29 cellular contexts compared by ENCODE assay signal in genomic region chr13:64274481-64275217, GRCh38.
DNase-seq lines count a peak whose midpoint lies in the region; ATAC-seq, FAIRE-seq and TF ChIP-seq lines count a peak whose summit lies in the region.
"Had no signal": no experiment of that assay in that cellular context is flagged by ENCODE, and none has a peak within 500 bp of the region (broad histone marks: within the 10 kb centered on the region; RNA-seq: fewer than 3 reads in every experiment).

No MANE protein-coding gene starts in this region.

- intact Hi-C loops in posterior cingulate gyrus (cut with DNase I) = no loop called here

- no peak for ATAC-seq in activated CD4-positive, CD25-positive, alpha-beta regulatory T cell treated with anti-CD3 and anti-CD28 coated beads, Interleukin-2, amount 50 U/mL, for 24 hours
- ATAC-seq in GM19351 (IDR thresholded peaks at IDR 0.05; ENCODE audit: unreplicated experiment) = no peak
- ATAC-seq: activated CD8-positive, alpha-beta T cell treated with anti-CD3 and anti-CD28 coated beads for 36 hours; heart right ventricle; PC-3 had no signal

- no peak for TF ChIP-seq CTCF in bronchial epithelial cell (IDR thresholded peaks at IDR 0.05; ENCODE audit: insufficient read depth, low read length, severe bottlenecking)

- H3K27me3 ChIP-seq in bronchial epithelial cell (ENCODE audit: control insufficient read depth, insufficient read depth, low read length) = no peaks in the 10 kb centered on the region
- H3K27me3 ChIP-seq: breast epithelium, heart right ventricle, neutrophil, sigmoid colon, tibial nerve had no signal

- no peaks in the 10 kb centered on the region for H3K36me3 ChIP-seq in bronchial epithelial cell (ENCODE audit: control insufficient read depth, insufficient read depth, low read length)
- H3K36me3 ChIP-seq: HAP-1, heart right ventricle, neutrophil, prostate gland, sigmoid colon, tibial nerve had no signal

- FAIRE-seq in bronchial epithelial cell (lab: Jason Lieb, UNC) = no peak

- DNase-seq in CMK (ENCODE audit: low read depth) (peak; percentile 100), OCI-M1 (lab: John Stamatoyannopoulos, UW) (peak; percentile 96), bronchial epithelial cell (ENCODE audit: low read depth) (peak; percentile 0), iris pigment epithelial cell (ENCODE audit: low read depth) (peak; percentile 22), posterior cingulate gyrus (no peak), MV-4-11 (lab: John Stamatoyannopoulos, UW) (no peak)
- DNase-seq: activated CD4-positive, alpha-beta T cell treated with anti-CD3 and anti-CD28 coated beads for 1 hour; activated CD8-positive, alpha-beta T cell treated with anti-CD3 and anti-CD28 coated beads for 36 hours; activated naive CD4-positive, alpha-beta T cell treated with anti-CD3 and anti-CD28 coated beads, Interleukin-2, amount 10 ng/mL, durations not matched to agents 7 days and 5 days; amniotic stem cell; effector CD8-positive, alpha-beta T cell; foreskin fibroblast; heart right ventricle; kidney glomerular epithelial cell; naive B cell; NCI-H1092 treated with DMSO at 0.1 percent for 48 hours; NCI-H187 treated with DMSO at 0.1 percent for 48 hours; NCI-H524 treated with DMSO at 0.1 percent for 48 hours; PC-3; sigmoid colon; stimulated activated CD4-positive, alpha-beta T cell treated with anti-CD3 and anti-CD28 coated beads, Interleukin-4, amount 100 ng/mL, for 1 hour had no signal

- H3K4me3 ChIP-seq in bronchial epithelial cell (ENCODE audit: low read depth, low read length) = no peak overlapping the region
- H3K4me3 ChIP-seq: breast epithelium, coronary artery, HAP-1, heart right ventricle, prostate gland, sigmoid colon, tibial nerve had no signal

Comparison
In these comparisons a context has a peak if more than half of its experiments do, and no peak if none do; other contexts are left out.
1. DNase-seq: peak in CMK (single experiment), OCI-M1 (single experiment), bronchial epithelial cell (single experiment) and iris pigment epithelial cell (single experiment); none in posterior cingulate gyrus (0 of 10) and MV-4-11 (single experiment).